Comparison of ENCODE assay signal across 16 cellular contexts in the genomic region with DNA sequence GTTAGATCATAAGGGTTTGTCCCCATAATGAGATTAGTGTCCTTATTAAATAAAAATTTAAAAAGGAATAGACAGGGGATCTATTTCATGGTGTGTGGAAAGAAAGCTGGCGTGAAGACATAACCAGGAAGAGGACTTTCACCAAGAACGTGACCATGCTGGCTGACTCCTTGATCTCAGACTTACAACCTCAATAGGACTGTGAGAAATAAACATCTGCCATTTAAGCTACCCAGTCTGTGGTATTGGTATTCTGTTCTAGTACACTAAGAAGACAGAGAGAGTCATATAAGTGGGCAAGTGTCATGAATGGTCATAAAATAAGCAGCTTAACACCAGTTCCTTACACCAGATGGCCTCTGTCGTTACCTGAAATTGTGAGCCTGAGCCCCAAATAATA.
A peak's percentile ranks its signal among the peaks of the same experiment; 100 is the strongest.
DNase-seq lines count a peak whose midpoint lies in the region; ATAC-seq and TF ChIP-seq lines count a peak whose summit lies in the region.
"Had no signal": no experiment of that assay in that cellular context is flagged by ENCODE, and none has a peak within 500 bp of the region (broad histone marks: within the 10 kb centered on the region; RNA-seq: fewer than 3 reads in every experiment).

No MANE protein-coding gene starts in this region.

- H3K4me2 ChIP-seq in neural progenitor cell (peak overlapping the region; percentile 5), GM23338 (no peak overlapping the region)

- H3F3A ChIP-seq in neural progenitor cell (ENCODE audit: low read depth) (peaks cover 11% of the 10 kb centered on the region), GM23338 (replicated peaks; ENCODE audit: low read depth) (no peaks in the 10 kb centered on the region)

- H3K4me1 ChIP-seq in neural progenitor cell (peaks cover 20% of the 10 kb centered on the region), GM23338 (ENCODE audit: insufficient read depth) (peaks cover 3% of the 10 kb centered on the region; the same call in 1 of the 2 replicates)
- H3K4me1 ChIP-seq: Caco-2 had no signal

- DNase-seq in NCI-H524 treated with DMSO at 0.1 percent for 48 hours (lab: John Stamatoyannopoulos, UW) (peak; percentile 78), NCI-H82 treated with DMSO at 0.1 percent for 48 hours (lab: John Stamatoyannopoulos, UW; ENCODE audit: unreplicated experiment) (peak; percentile 53), neural progenitor cell (ENCODE audit: low spot score) (no peak), NCI-H526 (lab: John Stamatoyannopoulos, UW) (no peak), GM23338 (ENCODE audit: low spot score) (no peak)
- DNase-seq in activated naive CD8-positive, alpha-beta T cell treated with anti-CD3 and anti-CD28 coated beads for 36 hours = no peak
- DNase-seq: C1 segment of cervical spinal cord; Caco-2; CD4-positive, alpha-beta memory T cell; DMS153; EL; GDM1; GOT3; HFFc6 had no signal

- H3K27ac ChIP-seq in neural progenitor cell (no peak overlapping the region), GM23338 (ENCODE audit: low read depth) (no peak overlapping the region)

- H3K27me3 Mint-ChIP-seq in neural progenitor cell (ENCODE audit: insufficient read depth, low read depth) = peaks cover 5% of the 10 kb centered on the region
- H3K27me3 Mint-ChIP-seq in activated naive CD8-positive, alpha-beta T cell treated with anti-CD3 and anti-CD28 coated beads for 36 hours = no peaks in the 10 kb centered on the region
- H3K27me3 Mint-ChIP-seq in GM23338 (ENCODE audit: insufficient read depth, low read depth, poor library complexity) = no peaks in the 10 kb centered on the region
- H3K27me3 Mint-ChIP-seq: CD4-positive, alpha-beta memory T cell had no signal

- TF ChIP-seq CTCF in neural progenitor cell (IDR thresholded peaks at IDR 0.05) = no peak
- no peak for TF ChIP-seq CTCF in GM23338 (conservative IDR thresholded peaks at IDR 0.05; ENCODE audit: low read depth in 2 of 2)

- H3K9me3 ChIP-seq in neural progenitor cell (ENCODE audit: low read depth) = no peaks in the 10 kb centered on the region
- H3K9me3 ChIP-seq: Caco-2, HAP-1 had no signal

- no peaks in the 10 kb centered on the region for H3K9me3 Mint-ChIP-seq in neural progenitor cell
- peaks cover 6% of the 10 kb centered on the region for H3K9me3 Mint-ChIP-seq in activated naive CD8-positive, alpha-beta T cell treated with anti-CD3 and anti-CD28 coated beads for 36 hours
- H3K9me3 Mint-ChIP-seq in GM23338 = no peaks in the 10 kb centered on the region; the same call in 2 of the 3 replicates

- H3K79me2 ChIP-seq in neural progenitor cell (ENCODE audit: low read depth) = no peaks in the 10 kb centered on the region
- H3K79me2 ChIP-seq in GM23338 (replicated peaks; ENCODE audit: insufficient read depth) = no peaks in the 10 kb centered on the region

- H3K36me3 ChIP-seq in neural progenitor cell = no peaks in the 10 kb centered on the region
- H3K36me3 ChIP-seq in GM23338 (ENCODE audit: insufficient read depth) = no peaks in the 10 kb centered on the region
- H3K36me3 ChIP-seq: HAP-1 had no signal

- no peaks in the 10 kb centered on the region for H3K36me3 Mint-ChIP-seq in neural progenitor cell
- no peaks in the 10 kb centered on the region for H3K36me3 Mint-ChIP-seq in activated naive CD8-positive, alpha-beta T cell treated with anti-CD3 and anti-CD28 coated beads for 36 hours
- H3K36me3 Mint-ChIP-seq in GM23338 (ENCODE audit: low read depth) = no peaks in the 10 kb centered on the region
- H3K36me3 Mint-ChIP-seq: CD4-positive, alpha-beta memory T cell had no signal

- peaks cover 5% of the 10 kb centered on the region for H3K4me1 Mint-ChIP-seq in neural progenitor cell
- no peaks in the 10 kb centered on the region for H3K4me1 Mint-ChIP-seq in activated naive CD8-positive, alpha-beta T cell treated with anti-CD3 and anti-CD28 coated beads for 36 hours
- peaks cover 11% of the 10 kb centered on the region; the same call in 2 of the 3 replicates for H3K4me1 Mint-ChIP-seq in GM23338
- H3K4me1 Mint-ChIP-seq: CD4-positive, alpha-beta memory T cell had no signal

- no peak overlapping the region for H3K4me3 Mint-ChIP-seq in neural progenitor cell
- no peak overlapping the region for H3K4me3 Mint-ChIP-seq in activated naive CD8-positive, alpha-beta T cell treated with anti-CD3 and anti-CD28 coated beads for 36 hours
- H3K4me3 Mint-ChIP-seq in GM23338 = no peak overlapping the region
- H3K4me3 Mint-ChIP-seq: CD4-positive, alpha-beta memory T cell; HFFc6 had no signal

- H2AFZ ChIP-seq in neural progenitor cell (replicated peaks) (no peak overlapping the region), GM23338 (no peak overlapping the region)

- H3K27me3 ChIP-seq in neural progenitor cell (no peaks in the 10 kb centered on the region), GM23338 (ENCODE audit: insufficient read depth) (no peaks in the 10 kb centered on the region)

- no peak overlapping the region for H3K9ac ChIP-seq in neural progenitor cell

- H3K4me3 ChIP-seq in neural progenitor cell (no peak overlapping the region), GM23338 (no peak overlapping the region)
- H3K4me3 ChIP-seq: GM12878, HAP-1 had no signal

- ATAC-seq in GM23338 = no peak
- ATAC-seq: GM12878 had no signal

- H4K20me1 ChIP-seq in neural progenitor cell (ENCODE audit: low read depth) (no peaks in the 10 kb centered on the region), GM23338 (replicated peaks; ENCODE audit: insufficient read depth) (no peaks in the 10 kb centered on the region)

- no peak overlapping the region for H3K27ac Mint-ChIP-seq in neural progenitor cell
- no peak overlapping the region for H3K27ac Mint-ChIP-seq in activated naive CD8-positive, alpha-beta T cell treated with anti-CD3 and anti-CD28 coated beads for 36 hours
- H3K27ac Mint-ChIP-seq in GM23338 = no peak overlapping the region
- H3K27ac Mint-ChIP-seq: CD4-positive, alpha-beta memory T cell; HFFc6 had no signal

- no peaks in the 10 kb centered on the region for H3K9me2 ChIP-seq in GM23338 (ENCODE audit: insufficient read depth)

TF ChIP-seq in GM23338, 12 proteins besides CTCF, POLR2A, EP300 and RAD21 (continues in another document):
- TF ChIP-seq NANOG (IDR thresholded peaks at IDR 0.05; ENCODE audit: borderline replicate concordance) = no peak
- no peak for TF ChIP-seq EZH2 (IDR thresholded peaks at IDR 0.05; ENCODE audit: low read depth, unreplicated experiment)
- TF ChIP-seq, protein P1, sequence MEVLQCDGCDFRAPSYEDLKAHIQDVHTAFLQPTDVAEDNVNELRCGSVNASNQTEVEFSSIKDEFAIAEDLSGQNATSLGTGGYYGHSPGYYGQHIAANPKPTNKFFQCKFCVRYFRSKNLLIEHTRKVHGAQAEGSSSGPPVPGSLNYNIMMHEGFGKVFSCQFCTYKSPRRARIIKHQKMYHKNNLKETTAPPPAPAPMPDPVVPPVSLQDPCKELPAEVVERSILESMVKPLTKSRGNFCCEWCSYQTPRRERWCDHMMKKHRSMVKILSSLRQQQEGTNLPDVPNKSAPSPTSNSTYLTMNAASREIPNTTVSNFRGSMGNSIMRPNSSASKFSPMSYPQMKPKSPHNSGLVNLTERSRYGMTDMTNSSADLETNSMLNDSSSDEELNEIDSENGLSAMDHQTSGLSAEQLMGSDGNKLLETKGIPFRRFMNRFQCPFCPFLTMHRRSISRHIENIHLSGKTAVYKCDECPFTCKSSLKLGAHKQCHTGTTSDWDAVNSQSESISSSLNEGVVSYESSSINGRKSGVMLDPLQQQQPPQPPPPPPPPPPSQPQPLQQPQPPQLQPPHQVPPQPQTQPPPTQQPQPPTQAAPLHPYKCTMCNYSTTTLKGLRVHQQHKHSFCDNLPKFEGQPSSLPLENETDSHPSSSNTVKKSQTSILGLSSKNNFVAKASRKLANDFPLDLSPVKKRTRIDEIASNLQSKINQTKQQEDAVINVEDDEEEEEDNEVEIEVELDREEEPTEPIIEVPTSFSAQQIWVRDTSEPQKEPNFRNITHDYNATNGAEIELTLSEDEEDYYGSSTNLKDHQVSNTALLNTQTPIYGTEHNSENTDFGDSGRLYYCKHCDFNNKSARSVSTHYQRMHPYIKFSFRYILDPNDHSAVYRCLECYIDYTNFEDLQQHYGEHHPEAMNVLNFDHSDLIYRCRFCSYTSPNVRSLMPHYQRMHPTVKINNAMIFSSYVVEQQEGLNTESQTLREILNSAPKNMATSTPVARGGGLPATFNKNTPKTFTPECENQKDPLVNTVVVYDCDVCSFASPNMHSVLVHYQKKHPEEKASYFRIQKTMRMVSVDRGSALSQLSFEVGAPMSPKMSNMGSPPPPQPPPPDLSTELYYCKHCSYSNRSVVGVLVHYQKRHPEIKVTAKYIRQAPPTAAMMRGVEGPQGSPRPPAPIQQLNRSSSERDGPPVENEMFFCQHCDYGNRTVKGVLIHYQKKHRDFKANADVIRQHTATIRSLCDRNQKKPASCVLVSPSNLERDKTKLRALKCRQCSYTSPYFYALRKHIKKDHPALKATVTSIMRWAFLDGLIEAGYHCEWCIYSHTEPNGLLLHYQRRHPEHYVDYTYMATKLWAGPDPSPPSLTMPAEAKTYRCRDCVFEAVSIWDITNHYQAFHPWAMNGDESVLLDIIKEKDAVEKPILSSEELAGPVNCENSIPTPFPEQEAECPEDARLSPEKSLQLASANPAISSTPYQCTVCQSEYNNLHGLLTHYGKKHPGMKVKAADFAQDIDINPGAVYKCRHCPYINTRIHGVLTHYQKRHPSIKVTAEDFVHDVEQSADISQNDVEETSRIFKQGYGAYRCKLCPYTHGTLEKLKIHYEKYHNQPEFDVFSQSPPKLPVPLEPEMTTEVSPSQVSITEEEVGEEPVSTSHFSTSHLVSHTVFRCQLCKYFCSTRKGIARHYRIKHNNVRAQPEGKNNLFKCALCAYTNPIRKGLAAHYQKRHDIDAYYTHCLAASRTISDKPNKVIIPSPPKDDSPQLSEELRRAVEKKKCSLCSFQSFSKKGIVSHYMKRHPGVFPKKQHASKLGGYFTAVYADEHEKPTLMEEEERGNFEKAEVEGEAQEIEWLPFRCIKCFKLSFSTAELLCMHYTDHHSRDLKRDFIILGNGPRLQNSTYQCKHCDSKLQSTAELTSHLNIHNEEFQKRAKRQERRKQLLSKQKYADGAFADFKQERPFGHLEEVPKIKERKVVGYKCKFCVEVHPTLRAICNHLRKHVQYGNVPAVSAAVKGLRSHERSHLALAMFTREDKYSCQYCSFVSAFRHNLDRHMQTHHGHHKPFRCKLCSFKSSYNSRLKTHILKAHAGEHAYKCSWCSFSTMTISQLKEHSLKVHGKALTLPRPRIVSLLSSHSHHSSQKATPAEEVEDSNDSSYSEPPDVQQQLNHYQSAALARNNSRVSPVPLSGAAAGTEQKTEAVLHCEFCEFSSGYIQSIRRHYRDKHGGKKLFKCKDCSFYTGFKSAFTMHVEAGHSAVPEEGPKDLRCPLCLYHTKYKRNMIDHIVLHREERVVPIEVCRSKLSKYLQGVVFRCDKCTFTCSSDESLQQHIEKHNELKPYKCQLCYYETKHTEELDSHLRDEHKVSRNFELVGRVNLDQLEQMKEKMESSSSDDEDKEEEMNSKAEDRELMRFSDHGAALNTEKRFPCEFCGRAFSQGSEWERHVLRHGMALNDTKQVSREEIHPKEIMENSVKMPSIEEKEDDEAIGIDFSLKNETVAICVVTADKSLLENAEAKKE (CRISPR knock-in tag; IDR thresholded peaks at IDR 0.05) = no peak
- TF ChIP-seq JUNB (IDR thresholded peaks at IDR 0.05; ENCODE audit: unreplicated experiment) = no peak

Comparison
In these comparisons a context has a peak if more than half of its experiments do, and no peak if none do; other contexts are left out.
1. DNase-seq: peak in NCI-H524 treated with DMSO at 0.1 percent for 48 hours (single experiment) and NCI-H82 treated with DMSO at 0.1 percent for 48 hours (single experiment); none in neural progenitor cell (single experiment), activated naive CD8-positive, alpha-beta T cell treated with anti-CD3 and anti-CD28 coated beads for 36 hours (single experiment), NCI-H526 (0 of 2) and GM23338 (single experiment).